1 cellular context compared by ENCODE assay signal in the genomic region with DNA sequence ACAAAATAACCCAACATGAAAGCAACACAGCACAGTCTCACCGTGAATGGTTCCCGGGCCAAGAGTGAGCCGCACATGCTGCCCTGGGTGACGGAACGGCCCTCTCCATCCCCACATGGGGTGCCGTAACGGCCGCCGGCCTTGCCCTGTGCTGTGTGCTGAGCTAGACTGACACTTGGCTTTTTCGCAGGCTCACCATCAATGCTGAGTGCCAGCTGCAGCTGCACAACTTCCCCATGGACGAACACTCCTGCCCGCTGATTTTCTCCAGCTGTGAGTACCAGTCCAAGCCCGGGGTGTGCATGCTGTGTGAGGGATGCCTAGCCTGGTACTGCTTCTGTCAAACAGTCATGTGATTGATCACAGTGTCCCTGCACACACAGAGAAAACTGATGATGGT.
TF ChIP-seq lines count a peak whose summit lies in the region.

No MANE protein-coding gene starts in this region.

TF ChIP-seq in HepG2, 621 proteins besides CTCF, POLR2A, EP300 and RAD21 (continued from another document):
- TF ChIP-seq ZNF414 (CRISPR knock-in tag; IDR thresholded peaks at IDR 0.05) (no peak), BORCS8-MEF2B (CRISPR knock-in tag; IDR thresholded peaks at IDR 0.05) (no peak), NFIB (CRISPR knock-in tag; IDR thresholded peaks at IDR 0.05; ENCODE audit: borderline replicate concordance) (no peak)
